In genomic region chr4:16387448-16387847, GRCh38 we compare ENCODE assay signal across 26 cellular contexts.
"Had no signal": no experiment of that assay in that cellular context is flagged by ENCODE, and none has a peak within 500 bp of the region (broad histone marks: within the 10 kb centered on the region; RNA-seq: fewer than 3 reads in every experiment).

No MANE protein-coding gene starts in this region.

- H3K9me3 ChIP-seq: colonic mucosa, esophagus squamous epithelium, gastrocnemius medialis, heart right ventricle, left lung, lower lobe of right lung had no signal

- ATAC-seq: effector memory CD8-positive, alpha-beta T cell; esophagus mucosa; gastrocnemius medialis; left cardiac atrium; left lung; lower lobe of right lung had no signal

- H3K36me3 ChIP-seq: colonic mucosa, esophagus squamous epithelium, gastrocnemius medialis, heart right ventricle, left lung, lower lobe of right lung had no signal

- H3K4me1 ChIP-seq: colonic mucosa, esophagus squamous epithelium, gastrocnemius medialis, left lung, lower lobe of right lung had no signal

- H3K9me3 Mint-ChIP-seq: dendritic cell treated with granulocyte-macrophage colony-stimulating factor and Interleukin-4, amounts not matched to agents 40 ng/mL and 50 ng/mL, for 4 days; effector memory CD8-positive, alpha-beta T cell had no signal

- H3K27ac ChIP-seq: colonic mucosa, epithelial cell of prostate, esophagus squamous epithelium, gastrocnemius medialis, heart right ventricle, left lung, lower lobe of right lung had no signal

- H3K4me3 ChIP-seq: colonic mucosa, esophagus squamous epithelium, gastrocnemius medialis, heart right ventricle, left lung, lower lobe of right lung had no signal

- H3K4me3 Mint-ChIP-seq: dendritic cell treated with granulocyte-macrophage colony-stimulating factor and Interleukin-4, amounts not matched to agents 40 ng/mL and 50 ng/mL, for 4 days; effector memory CD8-positive, alpha-beta T cell; endodermal cell had no signal

- DNase-seq: colonic mucosa; cortex of kidney; effector CD8-positive, alpha-beta T cell; effector memory CD8-positive, alpha-beta T cell; endodermal cell; erythroblast; esophagus squamous epithelium; foreskin fibroblast; foreskin melanocyte; gastrocnemius medialis; glutamatergic neuron; head of caudate nucleus; heart right ventricle; hippocampal formation; left cardiac atrium; left lung; left ventricle myocardium superior; lower lobe of right lung; mesendoderm; midbrain had no signal

- H3K27me3 ChIP-seq: colonic mucosa, gastrocnemius medialis, left lung had no signal

- H3K27ac Mint-ChIP-seq: dendritic cell treated with granulocyte-macrophage colony-stimulating factor and Interleukin-4, amounts not matched to agents 40 ng/mL and 50 ng/mL, for 4 days; effector memory CD8-positive, alpha-beta T cell; endodermal cell had no signal

- FAIRE-seq: endometrium, islet of Langerhans, keratinocyte had no signal
